In genomic region chr6:83859410-83860346, GRCh38 we compare ENCODE assay signal across 7 cellular contexts. TPM values are rescaled to one million over a fixed set of nuclear protein-coding genes. Genes with fewer than 3 reads are reported as not detected.
DNase-seq lines count a peak whose midpoint lies in the region; ATAC-seq, FAIRE-seq and TF ChIP-seq lines count a peak whose summit lies in the region.

A gene with protein sequence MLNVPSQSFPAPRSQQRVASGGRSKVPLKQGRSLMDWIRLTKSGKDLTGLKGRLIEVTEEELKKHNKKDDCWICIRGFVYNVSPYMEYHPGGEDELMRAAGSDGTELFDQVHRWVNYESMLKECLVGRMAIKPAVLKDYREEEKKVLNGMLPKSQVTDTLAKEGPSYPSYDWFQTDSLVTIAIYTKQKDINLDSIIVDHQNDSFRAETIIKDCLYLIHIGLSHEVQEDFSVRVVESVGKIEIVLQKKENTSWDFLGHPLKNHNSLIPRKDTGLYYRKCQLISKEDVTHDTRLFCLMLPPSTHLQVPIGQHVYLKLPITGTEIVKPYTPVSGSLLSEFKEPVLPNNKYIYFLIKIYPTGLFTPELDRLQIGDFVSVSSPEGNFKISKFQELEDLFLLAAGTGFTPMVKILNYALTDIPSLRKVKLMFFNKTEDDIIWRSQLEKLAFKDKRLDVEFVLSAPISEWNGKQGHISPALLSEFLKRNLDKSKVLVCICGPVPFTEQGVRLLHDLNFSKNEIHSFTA (plus strand): TSS chr6:83859689. CDS start chr6:83859783, 94 bp downstream.

- in situ Hi-C loops in astrocyte of the cerebellum (cut with HindIII; ENCODE audit: low sequenced_read_pairs), result no loop called here

- DNase-seq in GM18507 (ENCODE audit: extremely low spot score, insufficient read length, low read depth) (peak; percentile 89), NCI-H2029 treated with DMSO at 0.1 percent for 48 hours (lab: John Stamatoyannopoulos, UW) (peak; percentile 71), T-helper 9 cell (peak; percentile 86), astrocyte of the cerebellum (ENCODE audit: low read depth) (peak; percentile 94), hepatic stellate cell (ENCODE audit: low spot score) (peak; percentile 95), renal cortical epithelial cell (ENCODE audit: low read depth) (peak; percentile 90)

- peak; percentile 98 for ATAC-seq in HG02981 (IDR thresholded peaks at IDR 0.05; ENCODE audit: unreplicated experiment)

- FAIRE-seq in GM18507 (lab: Jason Lieb, UNC), result peak; percentile 100

- H3K4me3 ChIP-seq in astrocyte of the cerebellum (ENCODE audit: low read depth, low read length), result peak within 1 kb of the TSS; percentile 89

- TF ChIP-seq CTCF in astrocyte of the cerebellum (IDR thresholded peaks at IDR 0.05; ENCODE audit: low read depth, low read length, missing control alignments), result peak; percentile 63

RNA-seq across cellular contexts. Expression of the gene that starts here (rescaled TPM):
- 15.6 and 17.1 TPM in 2 replicates for total RNA-seq in renal cortical epithelial cell

Comparison
In these comparisons a context has a peak if more than half of its experiments do, and no peak if none do; other contexts are left out.
1. Peak in every context shown above with its lines: DNase-seq, ATAC-seq and H3K4me3 ChIP-seq.